In the genomic region with DNA sequence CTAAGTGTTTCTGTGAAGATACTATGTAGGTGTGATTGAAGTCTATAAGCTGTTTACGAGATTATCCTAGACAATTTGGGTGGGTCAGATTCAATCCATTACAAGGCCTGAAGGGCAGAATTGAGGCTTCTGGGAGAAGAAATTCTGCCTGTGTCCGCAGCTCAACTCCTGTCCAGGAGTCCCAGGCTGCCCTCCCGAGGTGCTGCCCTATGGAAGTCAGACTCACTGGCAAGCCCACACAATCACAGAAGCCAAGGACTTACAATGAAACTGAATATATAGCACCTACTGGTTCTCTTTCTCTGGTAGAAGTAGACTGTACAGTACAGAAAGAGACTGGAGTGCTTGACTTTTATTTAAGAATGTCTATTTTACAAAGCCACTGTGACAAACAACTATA, we compare ENCODE assay signal across 24 cellular contexts.
"Had no signal": no experiment of that assay in that cellular context is flagged by ENCODE, and none has a peak within 500 bp of the region (broad histone marks: within the 10 kb centered on the region; RNA-seq: fewer than 3 reads in every experiment).

No MANE protein-coding gene starts in this region.

- ATAC-seq: lower lobe of right lung; naive thymus-derived CD8-positive, alpha-beta T cell; pancreas; psoas muscle; sciatic nerve; stimulated activated naive B cell treated with anti-CD40 and anti-IgM and Interleukin-4, amounts not matched to agents 10 μg/mL and 1 μg/mL and 100 μg/mL, for 72 hours; stimulated activated naive CD8-positive, alpha-beta T cell treated with anti-CD3 and anti-CD28 coated beads, Interleukin-15, Interleukin-2, amounts not matched to agents 100 U/mL and 50 U/mL, for 24 hours had no signal

- H3K27me3 ChIP-seq: pancreas, stomach, testis, thyroid gland, transverse colon, upper lobe of left lung, vagina had no signal

- H3K36me3 ChIP-seq: lower lobe of right lung, pancreas, stomach, thyroid gland, transverse colon, upper lobe of left lung, vagina had no signal

- DNase-seq: hypothalamus; immature natural killer cell; kidney; lower lobe of right lung; mammary epithelial cell; mesenchymal stem cell; naive thymus-derived CD8-positive, alpha-beta T cell; nucleus accumbens; pancreas; psoas muscle; stimulated activated CD4-positive, alpha-beta T cell treated with anti-CD3 and anti-CD28 coated beads, Interleukin-12 subunit alpha, Interleukin-12 subunit beta, amount 100 ng/mL, for 4 hours; stimulated activated CD4-positive, alpha-beta T cell treated with anti-CD3 and anti-CD28 coated beads, Interleukin-15, amount 100 ng/mL, for 24 hours; stimulated activated CD4-positive, alpha-beta T cell treated with anti-CD3 and anti-CD28 coated beads, Interleukin-2, amount 100 ng/mL, for 24 hours; stimulated activated CD4-positive, alpha-beta T cell treated with anti-CD3 and anti-CD28 coated beads, Interleukin-4, amount 100 ng/mL, for 1 hour; stimulated activated naive B cell treated with anti-CD40 and anti-IgM and Interleukin-4, amounts not matched to agents 10 μg/mL and 1 μg/mL and 100 μg/mL, for 72 hours; stimulated activated naive CD8-positive, alpha-beta T cell treated with anti-CD3 and anti-CD28 coated beads, Interleukin-15, Interleukin-2, amounts not matched to agents 100 U/mL and 50 U/mL, for 24 hours; stomach; testis; thyroid gland; transverse colon; upper lobe of left lung had no signal

- H3K4me3 ChIP-seq: lower lobe of right lung, pancreas, psoas muscle, skin epidermis, stomach, testis, thyroid gland, transverse colon, upper lobe of left lung, vagina had no signal

- H3K27ac ChIP-seq: lower lobe of right lung, pancreas, psoas muscle, skin epidermis, stomach, testis, thyroid gland, transverse colon, upper lobe of left lung, vagina had no signal

- H3K9me3 ChIP-seq: lower lobe of right lung, pancreas, psoas muscle, stomach, testis, thyroid gland, transverse colon, upper lobe of left lung, vagina had no signal

- H3K4me1 ChIP-seq: pancreas, psoas muscle, testis, transverse colon had no signal
